8 cellular contexts compared by ENCODE assay signal in the genomic region with DNA sequence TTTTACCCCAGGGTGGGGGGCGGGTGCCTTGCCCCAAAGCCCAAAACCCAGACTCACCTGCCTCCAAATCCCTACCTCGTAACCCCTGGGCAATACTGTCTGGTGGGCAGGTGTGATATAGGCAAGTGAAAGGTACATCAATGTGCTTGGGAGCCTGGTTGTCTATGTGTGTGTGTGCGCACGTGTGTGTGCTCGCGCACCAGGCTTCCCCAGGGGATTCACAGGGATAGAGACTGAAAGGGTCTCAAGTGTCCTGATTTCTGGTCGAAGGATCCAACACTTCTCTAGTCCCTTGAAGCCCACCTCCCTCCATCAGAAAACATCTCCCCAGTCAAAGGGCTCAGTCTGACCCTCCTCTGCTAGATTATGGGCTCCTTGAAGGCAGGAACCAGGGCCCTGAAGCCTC. TPM values are rescaled to one million over a fixed set of nuclear protein-coding genes. Genes with fewer than 3 reads are reported as not detected.
A peak's percentile ranks its signal among the peaks of the same experiment; 100 is the strongest.
DNase-seq lines count a peak whose midpoint lies in the region; ATAC-seq and TF ChIP-seq lines count a peak whose summit lies in the region.

No MANE protein-coding gene starts in this region.

- H3K36me3 Mint-ChIP-seq in activated CD4-positive, alpha-beta T cell treated with anti-CD3 and anti-CD28 coated beads, Interleukin-2, amount 10 ng/mL, durations not matched to agents 7 days and 5 days (ENCODE audit: low read depth), result no peaks in the 10 kb centered on the region
- peaks cover 3 to 5% of the 10 kb centered on the region in 2 donors for H3K36me3 Mint-ChIP-seq in stimulated activated naive B cell treated with anti-CD40 and anti-IgM and Interleukin-4, amounts not matched to agents 10 μg/mL and 1 μg/mL and 100 μg/mL, for 72 hours

- H3K4me1 Mint-ChIP-seq in activated CD4-positive, alpha-beta T cell treated with anti-CD3 and anti-CD28 coated beads, Interleukin-2, amount 10 ng/mL, durations not matched to agents 7 days and 5 days, result peaks cover 62% of the 10 kb centered on the region
- peaks cover 52 to 71% of the 10 kb centered on the region in 2 donors for H3K4me1 Mint-ChIP-seq in stimulated activated naive B cell treated with anti-CD40 and anti-IgM and Interleukin-4, amounts not matched to agents 10 μg/mL and 1 μg/mL and 100 μg/mL, for 72 hours

- WGBS in gastroesophageal sphincter (ENCODE audit: low coverage in 1 of 2), 2 donors, result 40 to 89% methylated on average over 2 to 3 of the region's 7 CpGs

- POLR2A ChIA-PET in activated CD4-positive, alpha-beta T cell treated with anti-CD3 and anti-CD28 coated beads, Interleukin-2, amount 10 ng/mL, durations not matched to agents 7 days and 5 days (lab: Charles Lee), result interaction anchor here (0.9 to 1.0 kb wide), 2 partner anchors 42 to 296 kb away, joined by 3 read pairs; a partner anchor contains a TSS

- no peak overlapping the region for H3K4me3 Mint-ChIP-seq in activated CD4-positive, alpha-beta T cell treated with anti-CD3 and anti-CD28 coated beads, Interleukin-2, amount 10 ng/mL, durations not matched to agents 7 days and 5 days
- H3K4me3 Mint-ChIP-seq in stimulated activated naive B cell treated with anti-CD40 and anti-IgM and Interleukin-4, amounts not matched to agents 10 μg/mL and 1 μg/mL and 100 μg/mL, for 72 hours, result no peak overlapping the region

- no peak for TF ChIP-seq CTCF in gastroesophageal sphincter (IDR thresholded peaks at IDR 0.05)

- ATAC-seq in gastroesophageal sphincter (no peak), HG02798 (IDR thresholded peaks at IDR 0.05; ENCODE audit: poor library complexity, unreplicated experiment) (no peak), GM19328 (IDR thresholded peaks at IDR 0.05; ENCODE audit: unreplicated experiment) (no peak)
- no peak for ATAC-seq in stimulated activated naive B cell treated with anti-CD40 and anti-IgM and Interleukin-4, amounts not matched to agents 10 μg/mL and 1 μg/mL and 100 μg/mL, for 72 hours (replicated peaks)

- peak overlapping the region; percentile 95 for H3K27ac Mint-ChIP-seq in activated CD4-positive, alpha-beta T cell treated with anti-CD3 and anti-CD28 coated beads, Interleukin-2, amount 10 ng/mL, durations not matched to agents 7 days and 5 days
- peak overlapping the region; percentile 97 for H3K27ac Mint-ChIP-seq in stimulated activated naive B cell treated with anti-CD40 and anti-IgM and Interleukin-4, amounts not matched to agents 10 μg/mL and 1 μg/mL and 100 μg/mL, for 72 hours

- no peak for TF ChIP-seq EP300 in gastroesophageal sphincter (IDR thresholded peaks at IDR 0.05)

- peak overlapping the region; percentile 45 for H3K9ac ChIP-seq in SK-N-MC (ENCODE audit: insufficient read length)

- no peak for TF ChIP-seq POLR2A in gastroesophageal sphincter (IDR thresholded peaks at IDR 0.05)

- H3K27me3 Mint-ChIP-seq in activated CD4-positive, alpha-beta T cell treated with anti-CD3 and anti-CD28 coated beads, Interleukin-2, amount 10 ng/mL, durations not matched to agents 7 days and 5 days, result no peaks in the 10 kb centered on the region
- H3K27me3 Mint-ChIP-seq in stimulated activated naive B cell treated with anti-CD40 and anti-IgM and Interleukin-4, amounts not matched to agents 10 μg/mL and 1 μg/mL and 100 μg/mL, for 72 hours, result no peaks in the 10 kb centered on the region

- H3K9me3 Mint-ChIP-seq in activated CD4-positive, alpha-beta T cell treated with anti-CD3 and anti-CD28 coated beads, Interleukin-2, amount 10 ng/mL, durations not matched to agents 7 days and 5 days, result no peaks in the 10 kb centered on the region
- no peaks in the 10 kb centered on the region for H3K9me3 Mint-ChIP-seq in stimulated activated naive B cell treated with anti-CD40 and anti-IgM and Interleukin-4, amounts not matched to agents 10 μg/mL and 1 μg/mL and 100 μg/mL, for 72 hours

- H3K9me3 ChIP-seq in SK-N-MC (ENCODE audit: low read depth, low read length) (no peaks in the 10 kb centered on the region), gastroesophageal sphincter (no peaks in the 10 kb centered on the region)

- CTCF ChIA-PET in activated CD4-positive, alpha-beta T cell treated with anti-CD3 and anti-CD28 coated beads, Interleukin-2, amount 10 ng/mL, durations not matched to agents 7 days and 5 days (lab: Charles Lee), result interaction anchor here (0.6 to 3.2 kb wide), 13 partner anchors 8 to 411 kb away, joined by 3 to 18 read pairs (median 5); a partner anchor contains a TSS

- peaks cover 0 to 58% (median 9%) of the 10 kb centered on the region in 3 donors for H3K4me1 ChIP-seq in gastroesophageal sphincter

- H3K27me3 ChIP-seq in gastroesophageal sphincter, result no peaks in the 10 kb centered on the region

- H3K4me3 ChIP-seq in SK-N-MC, result peak overlapping the region; percentile 17; the same call in 1 of the 2 replicates
- no peak overlapping the region for H3K4me3 ChIP-seq in gastroesophageal sphincter

- H3K36me3 ChIP-seq in SK-N-MC (ENCODE audit: insufficient read depth, low read length), result no peaks in the 10 kb centered on the region
- no peaks in the 10 kb centered on the region for H3K36me3 ChIP-seq in gastroesophageal sphincter

- H3K27ac ChIP-seq in SK-N-MC, result peak overlapping the region; percentile 95
- peak overlapping the region in 3 of 4 donors; percentile 49 to 78 (median 75) for H3K27ac ChIP-seq in gastroesophageal sphincter

- no peak for DNase-seq in activated CD4-positive, alpha-beta T cell treated with anti-CD3 and anti-CD28 coated beads, Interleukin-2, amount 10 ng/mL, durations not matched to agents 7 days and 5 days
- no peak for DNase-seq in activated CD4-positive, alpha-beta T cell treated with anti-CD3 and anti-CD28 coated beads, Interleukin-2, amount 50 U/mL, for 4 hours
- DNase-seq in SK-N-MC (ENCODE audit: low read depth, low spot score), result no peak
- DNase-seq in stimulated activated naive B cell treated with anti-CD40 and anti-IgM and Interleukin-4, amounts not matched to agents 10 μg/mL and 1 μg/mL and 100 μg/mL, for 72 hours, result no peak
- DNase-seq in iPS-NIHi11 (ENCODE audit: low spot score), result no peak

RNA-seq across cellular contexts. Expression of a gene that starts 28.9 kb away (rescaled TPM):
- total RNA-seq in activated CD4-positive, alpha-beta T cell treated with anti-CD3 and anti-CD28 coated beads, Interleukin-2, amount 10 ng/mL, durations not matched to agents 7 days and 5 days, result 100 to 1,000 TPM; 163 to 198 TPM
- total RNA-seq in gastroesophageal sphincter, result 10 to 100 TPM; 16.7 to 30.8 (median 21.7) TPM

Comparison
In these comparisons a context has a peak if more than half of its experiments do, and no peak if none do; other contexts are left out.
1. RNA of a gene that starts 28.9 kb away (total RNA-seq): 163 to 198 TPM in activated CD4-positive, alpha-beta T cell treated with anti-CD3 and anti-CD28 coated beads, Interleukin-2, amount 10 ng/mL, durations not matched to agents 7 days and 5 days; 16.7 to 30.8 TPM in gastroesophageal sphincter; every median in the first group is over 4 times any median in the second.